Comparison of ENCODE assay signal across 9 cellular contexts in the genomic region with DNA sequence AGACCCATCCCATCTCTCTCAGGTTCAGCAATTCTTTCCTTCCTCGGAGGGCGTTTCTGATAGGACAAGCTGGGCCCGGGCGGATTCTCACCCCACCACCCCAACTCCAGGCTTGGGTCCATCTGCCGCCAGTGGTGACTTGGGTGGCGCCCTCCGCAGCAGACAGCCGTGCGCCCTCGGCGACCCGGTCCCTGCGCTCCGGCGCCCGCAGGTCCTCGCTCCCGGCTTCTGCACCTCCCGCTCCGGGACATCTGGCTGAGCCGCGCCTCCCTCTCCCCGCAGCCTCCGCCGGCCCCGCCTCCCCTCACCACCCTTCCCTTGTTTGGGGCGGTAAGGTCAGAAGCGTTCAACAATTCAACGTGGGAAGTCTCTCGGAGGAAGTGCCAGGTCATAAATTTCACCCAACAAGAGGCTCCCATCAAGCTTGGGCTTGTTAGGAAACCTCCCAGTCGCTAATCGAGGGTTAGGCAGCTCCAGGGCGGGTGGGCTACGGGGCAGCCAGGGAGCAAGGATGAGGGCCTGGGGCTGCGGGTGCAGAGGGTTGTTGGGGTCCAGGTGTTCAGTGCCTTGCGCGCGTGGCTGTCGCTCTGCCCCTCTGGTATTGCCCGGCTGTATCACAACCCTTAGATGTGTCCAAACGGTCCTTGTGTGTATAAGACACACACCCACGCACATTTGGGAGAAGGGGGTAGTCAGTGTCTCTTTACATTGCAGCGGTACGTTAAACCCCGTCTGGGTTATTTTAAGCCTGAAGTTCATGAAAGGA. TPM values are rescaled to one million over a fixed set of nuclear protein-coding genes. Genes with fewer than 3 reads are reported as not detected.
DNase-seq lines count a peak whose midpoint lies in the region; ATAC-seq, FAIRE-seq and TF ChIP-seq lines count a peak whose summit lies in the region.
"Had no signal": no experiment of that assay in that cellular context is flagged by ENCODE, and none has a peak within 500 bp of the region (broad histone marks: within the 10 kb centered on the region; RNA-seq: fewer than 3 reads in every experiment).

No MANE protein-coding gene starts in this region.

- peak overlapping the region; percentile 43 for H3K4me3 ChIP-seq in H7 (ENCODE audit: insufficient read depth, low read depth, low read length)
- H3K4me3 ChIP-seq in bronchial epithelial cell (ENCODE audit: low read depth, low read length): no peak overlapping the region
- H3K4me3 ChIP-seq: GM12878 had no signal

- peak; percentile 40 for FAIRE-seq in bronchial epithelial cell (lab: Jason Lieb, UNC)
- FAIRE-seq: GM12878 had no signal

- H3K27me3 ChIP-seq in H7 (ENCODE audit: control insufficient read depth, insufficient read depth, low read length) (peaks cover 37% of the 10 kb centered on the region), bronchial epithelial cell (ENCODE audit: control insufficient read depth, insufficient read depth, low read length) (peaks cover 18% of the 10 kb centered on the region)

- no peak for ATAC-seq in left lobe of liver
- ATAC-seq: GM12878 had no signal

- DNase-seq in H7 (peak; percentile 86), NCI-H526 treated with DMSO at 0.1 percent for 48 hours (lab: John Stamatoyannopoulos, UW) (peak; percentile 45), bronchial epithelial cell (ENCODE audit: low read depth) (peak; percentile 37), retina (peak; percentile 61), hippocampal formation (lab: John Stamatoyannopoulos, UW) (no peak), left lobe of liver (ENCODE audit: low spot score) (no peak), NCI-H1092 treated with DMSO at 0.1 percent for 48 hours (lab: John Stamatoyannopoulos, UW) (no peak), occipital lobe (lab: John Stamatoyannopoulos, UW) (no peak)

- no peaks in the 10 kb centered on the region for H3K36me3 ChIP-seq in H7 (replicated peaks; ENCODE audit: control insufficient read depth, insufficient read depth, low read length)
- no peaks in the 10 kb centered on the region for H3K36me3 ChIP-seq in bronchial epithelial cell (ENCODE audit: control insufficient read depth, insufficient read depth, low read length)

- no peak for TF ChIP-seq CTCF in bronchial epithelial cell (IDR thresholded peaks at IDR 0.05; ENCODE audit: insufficient read depth, low read length, severe bottlenecking)

RNA-seq across cellular contexts. Expression of gene OLIG1, which starts 39.8 kb away (rescaled TPM):
- 0.15 and 1.2 TPM in 2 replicates for total RNA-seq in H7 (2014; rRNA removed; shearing (Covaris generic))
- total RNA-seq in bronchial epithelial cell (not detected in 2 replicates), left lobe of liver (not detected), occipital lobe (9.4 TPM)
- total RNA-seq: GM12878 had no signal

Comparison
In these comparisons a context has a peak if more than half of its experiments do, and no peak if none do; other contexts are left out.
1. DNase-seq: peak in H7 (single experiment), NCI-H526 treated with DMSO at 0.1 percent for 48 hours (single experiment), bronchial epithelial cell (single experiment) and retina (single experiment); none in hippocampal formation (0 of 2), left lobe of liver (single experiment), NCI-H1092 treated with DMSO at 0.1 percent for 48 hours (single experiment) and occipital lobe (single experiment).